Comparison of ENCODE assay signal across 1 cellular context in the genomic region with DNA sequence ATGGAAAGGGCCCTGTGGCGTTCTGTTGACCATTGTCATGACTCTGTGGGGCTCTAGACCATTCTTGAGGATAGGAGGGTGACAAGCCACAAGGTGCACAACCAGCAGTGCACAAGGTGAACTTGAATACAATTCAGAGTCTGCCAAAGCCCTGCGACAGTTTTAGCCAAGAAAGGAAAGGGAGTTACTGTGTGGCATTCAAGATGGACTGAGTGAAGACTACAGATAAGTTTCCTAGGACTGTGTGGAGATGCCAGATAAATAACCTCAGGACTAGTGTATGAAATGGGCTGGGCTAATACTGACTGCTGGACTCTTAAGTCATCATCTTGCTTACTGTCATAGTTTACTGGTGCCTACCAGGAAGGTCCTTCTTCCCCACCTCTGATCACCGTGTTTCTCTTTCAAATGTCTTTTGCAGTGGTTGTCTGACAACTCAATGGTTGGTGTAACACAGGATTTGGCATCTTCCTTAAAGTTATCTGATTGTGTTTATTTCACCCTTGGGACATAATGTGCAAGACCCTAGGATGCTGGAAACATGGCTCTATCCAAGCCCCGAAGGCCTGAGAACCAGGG.
TF ChIP-seq lines count a peak whose summit lies in the region.

No MANE protein-coding gene starts in this region.

TF ChIP-seq in K562, 482 proteins besides CTCF, POLR2A, EP300 and RAD21 (continues in another document):
- TF ChIP-seq GTF2A2 (tag; IDR thresholded peaks at IDR 0.05) = no peak
- TF ChIP-seq TBL1XR1 (IDR thresholded peaks at IDR 0.05; ENCODE audit: low read length in 2 of 2) = peak; percentile 71 to 95; a peak in 3 of 4 replicates
- TF ChIP-seq, protein P1, sequence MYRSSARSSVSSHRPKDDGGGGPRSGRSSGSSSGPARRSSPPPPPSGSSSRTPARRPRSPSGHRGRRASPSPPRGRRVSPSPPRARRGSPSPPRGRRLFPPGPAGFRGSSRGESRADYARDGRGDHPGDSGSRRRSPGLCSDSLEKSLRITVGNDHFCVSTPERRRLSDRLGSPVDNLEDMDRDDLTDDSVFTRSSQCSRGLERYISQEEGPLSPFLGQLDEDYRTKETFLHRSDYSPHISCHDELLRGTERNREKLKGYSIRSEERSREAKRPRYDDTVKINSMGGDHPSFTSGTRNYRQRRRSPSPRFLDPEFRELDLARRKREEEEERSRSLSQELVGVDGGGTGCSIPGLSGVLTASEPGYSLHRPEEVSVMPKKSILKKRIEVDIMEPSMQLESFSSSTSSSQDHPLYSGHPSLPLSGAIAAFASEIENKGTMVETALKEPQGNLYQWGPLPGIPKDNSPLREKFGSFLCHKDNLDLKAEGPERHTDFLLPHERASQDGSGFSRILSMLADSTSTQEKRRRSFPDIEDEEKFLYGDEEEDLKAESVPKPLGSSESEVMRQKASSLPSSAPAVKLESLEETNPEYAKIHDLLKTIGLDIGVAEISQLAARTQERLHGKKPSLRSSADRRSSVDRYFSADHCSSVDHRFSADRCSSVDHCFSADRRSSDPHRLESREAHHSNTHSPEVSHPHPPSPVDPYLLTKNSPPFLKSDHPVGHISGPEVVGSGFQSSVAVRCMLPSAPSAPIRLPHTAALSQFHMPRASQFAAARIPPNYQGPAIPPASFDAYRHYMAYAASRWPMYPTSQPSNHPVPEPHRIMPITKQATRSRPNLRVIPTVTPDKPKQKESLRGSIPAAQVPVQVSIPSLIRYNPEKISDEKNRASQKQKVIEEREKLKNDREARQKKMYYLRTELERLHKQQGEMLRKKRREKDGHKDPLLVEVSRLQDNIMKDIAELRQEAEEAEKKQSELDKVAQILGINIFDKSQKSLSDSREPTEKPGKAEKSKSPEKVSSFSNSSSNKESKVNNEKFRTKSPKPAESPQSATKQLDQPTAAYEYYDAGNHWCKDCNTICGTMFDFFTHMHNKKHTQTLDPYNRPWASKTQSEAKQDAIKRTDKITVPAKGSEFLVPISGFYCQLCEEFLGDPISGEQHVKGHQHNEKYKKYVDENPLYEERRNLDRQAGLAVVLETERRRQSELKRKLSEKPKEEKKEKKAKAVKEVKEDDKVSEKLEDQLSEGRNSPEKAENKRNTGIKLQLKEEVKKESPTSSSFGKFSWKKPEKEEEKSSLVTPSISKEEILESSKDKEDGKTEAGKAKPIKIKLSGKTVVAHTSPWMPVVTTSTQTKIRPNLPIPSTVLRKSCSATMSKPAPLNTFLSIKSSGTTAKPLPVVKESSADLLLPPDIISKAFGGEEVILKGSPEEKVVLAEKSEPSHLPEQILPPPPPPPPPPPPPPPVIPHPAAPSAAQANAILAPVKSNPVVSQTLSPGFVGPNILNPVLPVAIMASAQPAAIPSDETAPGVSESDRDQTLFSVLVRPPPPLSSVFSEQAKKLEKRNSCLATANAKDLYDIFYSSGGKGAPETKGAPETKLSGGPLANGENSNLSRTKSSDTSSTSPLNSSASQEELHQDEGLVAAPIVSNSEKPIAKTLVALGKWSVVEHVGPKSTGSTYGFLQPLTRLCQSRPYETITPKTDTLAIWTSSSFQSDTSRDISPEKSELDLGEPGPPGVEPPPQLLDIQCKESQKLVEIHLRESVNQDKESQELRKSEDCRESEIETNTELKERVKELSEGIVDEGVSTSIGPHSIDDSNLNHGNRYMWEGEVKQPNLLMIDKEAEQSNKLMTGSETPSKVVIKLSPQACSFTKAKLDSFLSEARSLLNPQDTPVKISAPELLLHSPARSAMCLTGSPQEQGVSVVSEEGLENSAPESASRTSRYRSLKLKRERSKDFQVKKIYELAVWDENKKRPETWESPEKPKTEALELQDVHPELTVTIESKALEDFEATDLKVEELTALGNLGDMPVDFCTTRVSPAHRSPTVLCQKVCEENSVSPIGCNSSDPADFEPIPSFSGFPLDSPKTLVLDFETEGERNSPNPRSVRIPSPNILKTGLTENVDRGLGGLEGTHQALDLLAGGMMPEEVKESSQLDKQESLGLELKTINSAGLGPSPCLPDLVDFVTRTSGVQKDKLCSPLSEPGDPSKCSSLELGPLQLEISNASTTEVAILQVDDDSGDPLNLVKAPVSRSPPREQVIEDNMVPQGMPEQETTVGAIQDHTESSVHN (IDR thresholded peaks at IDR 0.05; ENCODE audit: borderline replicate concordance in 1 of 2, low read depth in 1 of 2) = no peak
- TF ChIP-seq, protein P2, sequence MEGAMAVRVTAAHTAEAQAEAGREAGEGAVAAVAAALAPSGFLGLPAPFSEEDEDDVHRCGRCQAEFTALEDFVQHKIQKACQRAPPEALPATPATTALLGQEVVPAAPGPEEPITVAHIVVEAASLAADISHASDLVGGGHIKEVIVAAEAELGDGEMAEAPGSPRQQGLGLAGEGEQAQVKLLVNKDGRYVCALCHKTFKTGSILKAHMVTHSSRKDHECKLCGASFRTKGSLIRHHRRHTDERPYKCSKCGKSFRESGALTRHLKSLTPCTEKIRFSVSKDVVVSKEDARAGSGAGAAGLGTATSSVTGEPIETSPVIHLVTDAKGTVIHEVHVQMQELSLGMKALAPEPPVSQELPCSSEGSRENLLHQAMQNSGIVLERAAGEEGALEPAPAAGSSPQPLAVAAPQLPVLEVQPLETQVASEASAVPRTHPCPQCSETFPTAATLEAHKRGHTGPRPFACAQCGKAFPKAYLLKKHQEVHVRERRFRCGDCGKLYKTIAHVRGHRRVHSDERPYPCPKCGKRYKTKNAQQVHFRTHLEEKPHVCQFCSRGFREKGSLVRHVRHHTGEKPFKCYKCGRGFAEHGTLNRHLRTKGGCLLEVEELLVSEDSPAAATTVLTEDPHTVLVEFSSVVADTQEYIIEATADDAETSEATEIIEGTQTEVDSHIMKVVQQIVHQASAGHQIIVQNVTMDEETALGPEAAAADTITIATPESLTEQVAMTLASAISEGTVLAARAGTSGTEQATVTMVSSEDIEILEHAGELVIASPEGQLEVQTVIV (CRISPR knock-in tag; IDR thresholded peaks at IDR 0.05; ENCODE audit: borderline replicate concordance) = no peak
- TF ChIP-seq KDM5B (IDR thresholded peaks at IDR 0.05; ENCODE audit: insufficient replicate concordance, low read depth, low read length) = no peak
- TF ChIP-seq, protein P3, sequence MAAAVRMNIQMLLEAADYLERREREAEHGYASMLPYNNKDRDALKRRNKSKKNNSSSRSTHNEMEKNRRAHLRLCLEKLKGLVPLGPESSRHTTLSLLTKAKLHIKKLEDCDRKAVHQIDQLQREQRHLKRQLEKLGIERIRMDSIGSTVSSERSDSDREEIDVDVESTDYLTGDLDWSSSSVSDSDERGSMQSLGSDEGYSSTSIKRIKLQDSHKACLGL (CRISPR knock-in tag; IDR thresholded peaks at IDR 0.05; ENCODE audit: borderline replicate concordance, poor library complexity, severe bottlenecking) = no peak
- TF ChIP-seq HEY1 (CRISPR knock-in tag; IDR thresholded peaks at IDR 0.05; ENCODE audit: borderline replicate concordance) = no peak
- peak; percentile 59 for TF ChIP-seq DACH1 (IDR thresholded peaks at IDR 0.05; ENCODE audit: partially characterized antibody)
- TF ChIP-seq E2F3 (CRISPR knock-in tag; IDR thresholded peaks at IDR 0.05) = no peak
- TF ChIP-seq, protein P4, sequence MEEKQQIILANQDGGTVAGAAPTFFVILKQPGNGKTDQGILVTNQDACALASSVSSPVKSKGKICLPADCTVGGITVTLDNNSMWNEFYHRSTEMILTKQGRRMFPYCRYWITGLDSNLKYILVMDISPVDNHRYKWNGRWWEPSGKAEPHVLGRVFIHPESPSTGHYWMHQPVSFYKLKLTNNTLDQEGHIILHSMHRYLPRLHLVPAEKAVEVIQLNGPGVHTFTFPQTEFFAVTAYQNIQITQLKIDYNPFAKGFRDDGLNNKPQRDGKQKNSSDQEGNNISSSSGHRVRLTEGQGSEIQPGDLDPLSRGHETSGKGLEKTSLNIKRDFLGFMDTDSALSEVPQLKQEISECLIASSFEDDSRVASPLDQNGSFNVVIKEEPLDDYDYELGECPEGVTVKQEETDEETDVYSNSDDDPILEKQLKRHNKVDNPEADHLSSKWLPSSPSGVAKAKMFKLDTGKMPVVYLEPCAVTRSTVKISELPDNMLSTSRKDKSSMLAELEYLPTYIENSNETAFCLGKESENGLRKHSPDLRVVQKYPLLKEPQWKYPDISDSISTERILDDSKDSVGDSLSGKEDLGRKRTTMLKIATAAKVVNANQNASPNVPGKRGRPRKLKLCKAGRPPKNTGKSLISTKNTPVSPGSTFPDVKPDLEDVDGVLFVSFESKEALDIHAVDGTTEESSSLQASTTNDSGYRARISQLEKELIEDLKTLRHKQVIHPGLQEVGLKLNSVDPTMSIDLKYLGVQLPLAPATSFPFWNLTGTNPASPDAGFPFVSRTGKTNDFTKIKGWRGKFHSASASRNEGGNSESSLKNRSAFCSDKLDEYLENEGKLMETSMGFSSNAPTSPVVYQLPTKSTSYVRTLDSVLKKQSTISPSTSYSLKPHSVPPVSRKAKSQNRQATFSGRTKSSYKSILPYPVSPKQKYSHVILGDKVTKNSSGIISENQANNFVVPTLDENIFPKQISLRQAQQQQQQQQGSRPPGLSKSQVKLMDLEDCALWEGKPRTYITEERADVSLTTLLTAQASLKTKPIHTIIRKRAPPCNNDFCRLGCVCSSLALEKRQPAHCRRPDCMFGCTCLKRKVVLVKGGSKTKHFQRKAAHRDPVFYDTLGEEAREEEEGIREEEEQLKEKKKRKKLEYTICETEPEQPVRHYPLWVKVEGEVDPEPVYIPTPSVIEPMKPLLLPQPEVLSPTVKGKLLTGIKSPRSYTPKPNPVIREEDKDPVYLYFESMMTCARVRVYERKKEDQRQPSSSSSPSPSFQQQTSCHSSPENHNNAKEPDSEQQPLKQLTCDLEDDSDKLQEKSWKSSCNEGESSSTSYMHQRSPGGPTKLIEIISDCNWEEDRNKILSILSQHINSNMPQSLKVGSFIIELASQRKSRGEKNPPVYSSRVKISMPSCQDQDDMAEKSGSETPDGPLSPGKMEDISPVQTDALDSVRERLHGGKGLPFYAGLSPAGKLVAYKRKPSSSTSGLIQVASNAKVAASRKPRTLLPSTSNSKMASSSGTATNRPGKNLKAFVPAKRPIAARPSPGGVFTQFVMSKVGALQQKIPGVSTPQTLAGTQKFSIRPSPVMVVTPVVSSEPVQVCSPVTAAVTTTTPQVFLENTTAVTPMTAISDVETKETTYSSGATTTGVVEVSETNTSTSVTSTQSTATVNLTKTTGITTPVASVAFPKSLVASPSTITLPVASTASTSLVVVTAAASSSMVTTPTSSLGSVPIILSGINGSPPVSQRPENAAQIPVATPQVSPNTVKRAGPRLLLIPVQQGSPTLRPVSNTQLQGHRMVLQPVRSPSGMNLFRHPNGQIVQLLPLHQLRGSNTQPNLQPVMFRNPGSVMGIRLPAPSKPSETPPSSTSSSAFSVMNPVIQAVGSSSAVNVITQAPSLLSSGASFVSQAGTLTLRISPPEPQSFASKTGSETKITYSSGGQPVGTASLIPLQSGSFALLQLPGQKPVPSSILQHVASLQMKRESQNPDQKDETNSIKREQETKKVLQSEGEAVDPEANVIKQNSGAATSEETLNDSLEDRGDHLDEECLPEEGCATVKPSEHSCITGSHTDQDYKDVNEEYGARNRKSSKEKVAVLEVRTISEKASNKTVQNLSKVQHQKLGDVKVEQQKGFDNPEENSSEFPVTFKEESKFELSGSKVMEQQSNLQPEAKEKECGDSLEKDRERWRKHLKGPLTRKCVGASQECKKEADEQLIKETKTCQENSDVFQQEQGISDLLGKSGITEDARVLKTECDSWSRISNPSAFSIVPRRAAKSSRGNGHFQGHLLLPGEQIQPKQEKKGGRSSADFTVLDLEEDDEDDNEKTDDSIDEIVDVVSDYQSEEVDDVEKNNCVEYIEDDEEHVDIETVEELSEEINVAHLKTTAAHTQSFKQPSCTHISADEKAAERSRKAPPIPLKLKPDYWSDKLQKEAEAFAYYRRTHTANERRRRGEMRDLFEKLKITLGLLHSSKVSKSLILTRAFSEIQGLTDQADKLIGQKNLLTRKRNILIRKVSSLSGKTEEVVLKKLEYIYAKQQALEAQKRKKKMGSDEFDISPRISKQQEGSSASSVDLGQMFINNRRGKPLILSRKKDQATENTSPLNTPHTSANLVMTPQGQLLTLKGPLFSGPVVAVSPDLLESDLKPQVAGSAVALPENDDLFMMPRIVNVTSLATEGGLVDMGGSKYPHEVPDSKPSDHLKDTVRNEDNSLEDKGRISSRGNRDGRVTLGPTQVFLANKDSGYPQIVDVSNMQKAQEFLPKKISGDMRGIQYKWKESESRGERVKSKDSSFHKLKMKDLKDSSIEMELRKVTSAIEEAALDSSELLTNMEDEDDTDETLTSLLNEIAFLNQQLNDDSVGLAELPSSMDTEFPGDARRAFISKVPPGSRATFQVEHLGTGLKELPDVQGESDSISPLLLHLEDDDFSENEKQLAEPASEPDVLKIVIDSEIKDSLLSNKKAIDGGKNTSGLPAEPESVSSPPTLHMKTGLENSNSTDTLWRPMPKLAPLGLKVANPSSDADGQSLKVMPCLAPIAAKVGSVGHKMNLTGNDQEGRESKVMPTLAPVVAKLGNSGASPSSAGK (IDR thresholded peaks at IDR 0.05) = no peak
- TF ChIP-seq CXXC5 (CRISPR knock-in tag; IDR thresholded peaks at IDR 0.05) = peak; percentile 52
- no peak for TF ChIP-seq ZNF444 (CRISPR knock-in tag; IDR thresholded peaks at IDR 0.05)
- peak; percentile 79; the same call in 1 of the 2 replicates for TF ChIP-seq ZKSCAN8 (CRISPR knock-in tag; IDR thresholded peaks at IDR 0.05)
- TF ChIP-seq MXI1 (IDR thresholded peaks at IDR 0.05; ENCODE audit: low read depth, low read length) = peak; percentile 67
- no peak for TF ChIP-seq KLF10 (CRISPR knock-in tag; IDR thresholded peaks at IDR 0.05)
- no peak for TF ChIP-seq ZNF232 (CRISPR knock-in tag; IDR thresholded peaks at IDR 0.05)
- TF ChIP-seq, protein P5, sequence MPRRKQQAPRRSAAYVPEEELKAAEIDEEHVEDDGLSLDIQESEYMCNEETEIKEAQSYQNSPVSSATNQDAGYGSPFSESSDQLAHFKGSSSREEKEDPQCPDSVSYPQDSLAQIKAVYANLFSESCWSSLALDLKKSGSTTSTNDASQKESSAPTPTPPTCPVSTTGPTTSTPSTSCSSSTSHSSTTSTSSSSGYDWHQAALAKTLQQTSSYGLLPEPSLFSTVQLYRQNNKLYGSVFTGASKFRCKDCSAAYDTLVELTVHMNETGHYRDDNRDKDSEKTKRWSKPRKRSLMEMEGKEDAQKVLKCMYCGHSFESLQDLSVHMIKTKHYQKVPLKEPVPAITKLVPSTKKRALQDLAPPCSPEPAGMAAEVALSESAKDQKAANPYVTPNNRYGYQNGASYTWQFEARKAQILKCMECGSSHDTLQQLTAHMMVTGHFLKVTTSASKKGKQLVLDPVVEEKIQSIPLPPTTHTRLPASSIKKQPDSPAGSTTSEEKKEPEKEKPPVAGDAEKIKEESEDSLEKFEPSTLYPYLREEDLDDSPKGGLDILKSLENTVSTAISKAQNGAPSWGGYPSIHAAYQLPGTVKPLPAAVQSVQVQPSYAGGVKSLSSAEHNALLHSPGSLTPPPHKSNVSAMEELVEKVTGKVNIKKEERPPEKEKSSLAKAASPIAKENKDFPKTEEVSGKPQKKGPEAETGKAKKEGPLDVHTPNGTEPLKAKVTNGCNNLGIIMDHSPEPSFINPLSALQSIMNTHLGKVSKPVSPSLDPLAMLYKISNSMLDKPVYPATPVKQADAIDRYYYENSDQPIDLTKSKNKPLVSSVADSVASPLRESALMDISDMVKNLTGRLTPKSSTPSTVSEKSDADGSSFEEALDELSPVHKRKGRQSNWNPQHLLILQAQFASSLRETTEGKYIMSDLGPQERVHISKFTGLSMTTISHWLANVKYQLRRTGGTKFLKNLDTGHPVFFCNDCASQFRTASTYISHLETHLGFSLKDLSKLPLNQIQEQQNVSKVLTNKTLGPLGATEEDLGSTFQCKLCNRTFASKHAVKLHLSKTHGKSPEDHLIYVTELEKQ (CRISPR knock-in tag; IDR thresholded peaks at IDR 0.05) = no peak
- peak; percentile 97 for TF ChIP-seq KLF16 (IDR thresholded peaks at IDR 0.05)
- TF ChIP-seq RNF2 (IDR thresholded peaks at IDR 0.05) = no peak
- TF ChIP-seq SUPT5H (IDR thresholded peaks at IDR 0.05) = no peak
- no peak for TF ChIP-seq CHD4 (IDR thresholded peaks at IDR 0.05; ENCODE audit: insufficient read depth, insufficient replicate concordance, low read depth, low read length, poor library complexity, severe bottlenecking)
- TF ChIP-seq U2AF1 (optimal IDR thresholded peaks at IDR 0.05; ENCODE audit: low read depth, low read length) = no peak
- no peak for TF ChIP-seq CEBPG (CRISPR knock-in tag; IDR thresholded peaks at IDR 0.05)
- TF ChIP-seq CEBPG (tag; conservative IDR thresholded peaks at IDR 0.05 in 1 of 2, IDR thresholded peaks at IDR 0.05 in 1 of 2) = no peak
